Comparison of ENCODE assay signal across 14 cellular contexts in genomic region chr17:49667854-49668253, GRCh38.
"Had no signal": no experiment of that assay in that cellular context is flagged by ENCODE, and none has a peak within 500 bp of the region (broad histone marks: within the 10 kb centered on the region; RNA-seq: fewer than 3 reads in every experiment).

No MANE protein-coding gene starts in this region.

- H3K9me3 Mint-ChIP-seq: activated CD4-positive, alpha-beta T cell treated with anti-CD3 and anti-CD28 coated beads, Interleukin-2, amount 10 ng/mL, durations not matched to agents 24 days and 14 days; activated T-cell treated with anti-CD3 and anti-CD28 coated beads, Interleukin-2, amount 50 U/mL, for 72 hours; neural progenitor cell; stimulated activated effector memory CD8-positive, alpha-beta T cell treated with anti-CD3 and anti-CD28 coated beads, Interleukin-12 subunit alpha, Interleukin-12 subunit beta, amount 100 ng/mL, for 72 hours had no signal

- H3K27me3 Mint-ChIP-seq: activated CD4-positive, alpha-beta T cell treated with anti-CD3 and anti-CD28 coated beads, Interleukin-2, amount 10 ng/mL, durations not matched to agents 24 days and 14 days had no signal

- H3K4me3 Mint-ChIP-seq: activated CD4-positive, alpha-beta T cell treated with anti-CD3 and anti-CD28 coated beads, Interleukin-2, amount 10 ng/mL, durations not matched to agents 24 days and 14 days; activated T-cell treated with anti-CD3 and anti-CD28 coated beads, Interleukin-2, amount 50 U/mL, for 72 hours; neural progenitor cell; stimulated activated effector memory CD8-positive, alpha-beta T cell treated with anti-CD3 and anti-CD28 coated beads, Interleukin-12 subunit alpha, Interleukin-12 subunit beta, amount 100 ng/mL, for 72 hours had no signal

- H3K4me1 Mint-ChIP-seq: neural progenitor cell had no signal

- H3K4me1 ChIP-seq: neural progenitor cell had no signal

- DNase-seq: activated CD4-positive, alpha-beta T cell treated with anti-CD3 and anti-CD28 coated beads, Interleukin-2, amount 10 ng/mL, durations not matched to agents 24 days and 14 days; activated gamma-delta T cell treated with Interleukin-2 at 50 U/mL for 16 hours; activated T-cell treated with anti-CD3 and anti-CD28 coated beads, Interleukin-2, amount 50 U/mL, for 72 hours; central memory CD4-positive, alpha-beta T cell; effector CD4-positive, alpha-beta T cell; kidney; T1000; WERI-Rb-1 had no signal

- ATAC-seq: activated T-cell treated with anti-CD3 and anti-CD28 coated beads, Interleukin-2, amount 50 U/mL, for 72 hours; gastroesophageal sphincter; stimulated activated effector memory CD8-positive, alpha-beta T cell treated with anti-CD3 and anti-CD28 coated beads, Interleukin-12 subunit alpha, Interleukin-12 subunit beta, amount 100 ng/mL, for 72 hours had no signal

- H3K9me3 ChIP-seq: gastroesophageal sphincter, right atrium auricular region, tibial nerve had no signal

- H3K27me3 ChIP-seq: gastroesophageal sphincter, neural progenitor cell, right atrium auricular region, tibial nerve had no signal

- H3K36me3 ChIP-seq: neural progenitor cell had no signal

- H3K27ac Mint-ChIP-seq: activated CD4-positive, alpha-beta T cell treated with anti-CD3 and anti-CD28 coated beads, Interleukin-2, amount 10 ng/mL, durations not matched to agents 24 days and 14 days; activated T-cell treated with anti-CD3 and anti-CD28 coated beads, Interleukin-2, amount 50 U/mL, for 72 hours; neural progenitor cell; stimulated activated effector memory CD8-positive, alpha-beta T cell treated with anti-CD3 and anti-CD28 coated beads, Interleukin-12 subunit alpha, Interleukin-12 subunit beta, amount 100 ng/mL, for 72 hours had no signal

- H3K4me3 ChIP-seq: coronary artery, gastroesophageal sphincter, neural progenitor cell, right atrium auricular region, tibial nerve had no signal

- H3K27ac ChIP-seq: coronary artery, gastroesophageal sphincter, right atrium auricular region, tibial nerve, WERI-Rb-1 had no signal
